ENCODE assay signal across 8 cellular contexts in genomic region chr1:160607051-160608032, GRCh38. TPM values are rescaled to one million over a fixed set of nuclear protein-coding genes. Genes with fewer than 3 reads are reported as not detected.
DNase-seq lines count a peak whose midpoint lies in the region; ATAC-seq, FAIRE-seq and TF ChIP-seq lines count a peak whose summit lies in the region.

No MANE protein-coding gene starts in this region.

- peak overlapping the region; percentile 28 for H3K27ac ChIP-seq in SU-DHL-6 (ENCODE audit: low read depth, low read length)

- H3K27me3 Mint-ChIP-seq in MCF 10A (ENCODE audit: insufficient read depth, unreplicated experiment): peaks cover 76% of the 10 kb centered on the region

- peak; percentile 97 for FAIRE-seq in GM12892 (lab: Jason Lieb, UNC)

- no peaks in the 10 kb centered on the region for H3K9me2 ChIP-seq in SU-DHL-6 (replicated peaks; ENCODE audit: insufficient read depth, low read length)

- no peak overlapping the region for H3K4me3 ChIP-seq in AG09309 (ENCODE audit: control insufficient read depth, low read depth, low read length)
- no peak overlapping the region for H3K4me3 ChIP-seq in SU-DHL-6 (ENCODE audit: insufficient read depth, low read length, poor library complexity, severe bottlenecking)

- 0 out of 2 replicates have a peak, but pooled peaks cover 7% of the 10 kb centered on the region for H3K36me3 ChIP-seq in SU-DHL-6 (ENCODE audit: low read length)

- H3K4me3 Mint-ChIP-seq in MCF 10A (ENCODE audit: unreplicated experiment): no peak overlapping the region
- H3K4me3 Mint-ChIP-seq in stimulated activated effector memory CD8-positive, alpha-beta T cell treated with anti-CD3 and anti-CD28 coated beads, Interleukin-12 subunit alpha, Interleukin-12 subunit beta, amount 100 ng/mL, for 72 hours: peak overlapping the region; percentile 42

- H2AFZ ChIP-seq in SU-DHL-6 (ENCODE audit: low read depth, low read length, severe bottlenecking): peak overlapping the region; percentile 29

- TF ChIP-seq CTCF in AG09309 (IDR thresholded peaks at IDR 0.05; ENCODE audit: control insufficient read depth, insufficient read depth, low read depth, low read length, missing control alignments): peak; percentile 68
- peak; percentile 76 for TF ChIP-seq CTCF in SU-DHL-6 (IDR thresholded peaks at IDR 0.05; ENCODE audit: insufficient read depth, low read length, poor library complexity, severe bottlenecking)
- TF ChIP-seq CTCF in MCF 10A (IDR thresholded peaks at IDR 0.05; ENCODE audit: unreplicated experiment): peak; percentile 96

- POLR2A ChIA-PET in MCF 10A (lab: Yijun Ruan, JAX): interaction anchor here (0.6 to 1.0 kb wide), 2 partner anchors 181 to 209 kb away, joined by 3 read pairs; no protein-coding TSS in a partner anchor

- H3K4me2 ChIP-seq in SU-DHL-6 (ENCODE audit: low read depth, low read length, poor library complexity, severe bottlenecking): peak overlapping the region; percentile 6

- DNase-seq in AG09309 (ENCODE audit: low read depth) (peak; percentile 55), GM12892 (ENCODE audit: insufficient read length) (no peak), NCI-H1105 treated with DMSO at 0.1 percent for 48 hours (lab: John Stamatoyannopoulos, UW) (peak; percentile 53), MCF 10A (ENCODE audit: unreplicated experiment) (peak; percentile 85), inferior parietal cortex (ENCODE audit: extremely low spot score) (peak; percentile 76)
- DNase-seq in stimulated activated effector memory CD8-positive, alpha-beta T cell treated with anti-CD3 and anti-CD28 coated beads, Interleukin-12 subunit alpha, Interleukin-12 subunit beta, amount 100 ng/mL, for 72 hours (ENCODE audit: low spot score in 2 of 2): peak in 1 of 2 donors; percentile 66

- no peaks in the 10 kb centered on the region for H3K4me1 Mint-ChIP-seq in MCF 10A (ENCODE audit: insufficient read depth, unreplicated experiment)
- H3K4me1 Mint-ChIP-seq in stimulated activated effector memory CD8-positive, alpha-beta T cell treated with anti-CD3 and anti-CD28 coated beads, Interleukin-12 subunit alpha, Interleukin-12 subunit beta, amount 100 ng/mL, for 72 hours: peaks cover 57% of the 10 kb centered on the region

- H4K20me1 ChIP-seq in SU-DHL-6 (ENCODE audit: low read depth, low read length): no peaks in the 10 kb centered on the region

- H3K27me3 ChIP-seq in SU-DHL-6 (ENCODE audit: low read length): no peaks in the 10 kb centered on the region

- H3K36me3 Mint-ChIP-seq in MCF 10A (ENCODE audit: insufficient read depth, unreplicated experiment): no peaks in the 10 kb centered on the region
- H3K36me3 Mint-ChIP-seq in stimulated activated effector memory CD8-positive, alpha-beta T cell treated with anti-CD3 and anti-CD28 coated beads, Interleukin-12 subunit alpha, Interleukin-12 subunit beta, amount 100 ng/mL, for 72 hours: peaks cover 64% of the 10 kb centered on the region

- no peak for TF ChIP-seq POLR2A in GM12892 (IDR thresholded peaks at IDR 0.05; ENCODE audit: low read depth, low read length)

- H3K9me3 ChIP-seq in SU-DHL-6 (ENCODE audit: insufficient read depth, low read length): no peaks in the 10 kb centered on the region

- H3K79me2 ChIP-seq in SU-DHL-6 (ENCODE audit: insufficient read depth, low read length): no peaks in the 10 kb centered on the region

- CTCF ChIA-PET in MCF 10A (lab: Yijun Ruan, JAX): interaction anchor here (0.6 to 10.6 kb wide), 45 partner anchors 8 to 482 kb away, joined by 3 to 153 read pairs (median 4); partner anchors contain the start of gene NECTIN4

- intact Hi-C loops in MCF 10A (cut with micrococcal nuclease): loop anchor here (1.0 to 10.0 kb wide), 6 partner anchors 63 to 510 kb away; partner anchors contain the start of genes CASQ1, COPA, IGSF8 and NCSTN

- H3F3A ChIP-seq in SU-DHL-6 (ENCODE audit: insufficient read depth): peaks cover 4% of the 10 kb centered on the region; the same call in 1 of the 2 replicates

- peaks cover 8% of the 10 kb centered on the region for H3K9me3 Mint-ChIP-seq in MCF 10A (ENCODE audit: unreplicated experiment)
- H3K9me3 Mint-ChIP-seq in stimulated activated effector memory CD8-positive, alpha-beta T cell treated with anti-CD3 and anti-CD28 coated beads, Interleukin-12 subunit alpha, Interleukin-12 subunit beta, amount 100 ng/mL, for 72 hours: peaks cover 8% of the 10 kb centered on the region

- peak overlapping the region; percentile 34 for H3K9ac ChIP-seq in SU-DHL-6 (ENCODE audit: low read length)

- no TSS peak for BruUV-seq in MCF 10A (replicated peaks; lab: Mats Ljungman, UMichigan)

- ATAC-seq in HG02798 (IDR thresholded peaks at IDR 0.05; ENCODE audit: poor library complexity, unreplicated experiment): peak; percentile 75
- peak; percentile 94 for ATAC-seq in stimulated activated effector memory CD8-positive, alpha-beta T cell treated with anti-CD3 and anti-CD28 coated beads, Interleukin-12 subunit alpha, Interleukin-12 subunit beta, amount 100 ng/mL, for 72 hours

- H3K27ac Mint-ChIP-seq in MCF 10A (ENCODE audit: low read depth, unreplicated experiment): no peak overlapping the region
- H3K27ac Mint-ChIP-seq in stimulated activated effector memory CD8-positive, alpha-beta T cell treated with anti-CD3 and anti-CD28 coated beads, Interleukin-12 subunit alpha, Interleukin-12 subunit beta, amount 100 ng/mL, for 72 hours: peak overlapping the region; percentile 89

RNA-seq across cellular contexts. Expression of gene CD84, which starts 28.0 kb away (rescaled TPM):
- 18.7 TPM for polyA plus RNA-seq in GM12892 (2012; ENCODE audit: missing spikeins)
- not detected in 2 replicates for total RNA-seq in MCF 10A (2022)

RNA-seq across cellular contexts. Expression of gene SLAMF1, which starts 39.5 kb away (rescaled TPM):
- 244 TPM for polyA plus RNA-seq in GM12892 (2012; ENCODE audit: missing spikeins)
- not detected in 2 replicates for total RNA-seq in MCF 10A (2022)
